ENCODE assay signal across 21 cellular contexts in the genomic region with DNA sequence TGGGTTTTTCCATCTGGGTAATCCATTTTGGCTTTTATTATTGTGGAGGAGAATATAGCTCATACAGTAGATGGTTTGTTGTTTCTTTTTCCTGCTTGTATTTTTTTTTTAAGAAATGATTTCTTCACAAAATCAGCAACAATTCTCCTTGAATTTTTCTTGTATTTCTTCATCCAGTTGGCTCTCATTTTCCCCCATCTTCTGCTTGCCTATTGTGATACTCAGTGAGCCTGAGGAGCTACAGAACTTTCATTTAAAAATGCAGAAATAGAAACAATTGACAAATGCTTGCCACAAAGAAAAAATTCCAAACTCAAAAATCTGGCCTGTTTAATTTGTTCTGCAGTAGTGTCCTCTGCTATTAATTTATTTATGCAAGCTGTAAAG.
A peak's percentile ranks its signal among the peaks of the same experiment; 100 is the strongest.
DNase-seq lines count a peak whose midpoint lies in the region; ATAC-seq, FAIRE-seq and TF ChIP-seq lines count a peak whose summit lies in the region.
"Had no signal": no experiment of that assay in that cellular context is flagged by ENCODE, and none has a peak within 500 bp of the region (broad histone marks: within the 10 kb centered on the region; RNA-seq: fewer than 3 reads in every experiment).

No MANE protein-coding gene starts in this region.

- H3K36me3 ChIP-seq in HEK293 (ENCODE audit: control insufficient read depth in 2 of 2, insufficient read depth in 1 of 2, low read length in 2 of 2) = no peaks in the 10 kb centered on the region
- no peaks in the 10 kb centered on the region for H3K36me3 ChIP-seq in astrocyte (ENCODE audit: insufficient read depth, low read length)
- H3K36me3 ChIP-seq in HepG2 (replicated peaks in 1 of 2; ENCODE audit: control insufficient read depth in 1 of 2, insufficient read depth in 2 of 2, low read length in 2 of 2) = no peaks in the 10 kb centered on the region
- H3K36me3 ChIP-seq: cardiac muscle cell had no signal

- H3K36me3 Mint-ChIP-seq in astrocyte (ENCODE audit: low read depth, unreplicated experiment) (no peaks in the 10 kb centered on the region), mesothelial cell of epicardium (peaks cover 5% of the 10 kb centered on the region)

- TF ChIP-seq CTCF in A549 (IDR thresholded peaks at IDR 0.05) (no peak), HEK293 (tag by site-specific recombination; IDR thresholded peaks at IDR 0.05) (no peak), astrocyte (IDR thresholded peaks at IDR 0.05; ENCODE audit: insufficient read depth, low read depth, low read length) (no peak), mesothelial cell of epicardium (IDR thresholded peaks at IDR 0.05; ENCODE audit: unreplicated experiment) (no peak), HepG2 (CRISPR knock-in tag; IDR thresholded peaks at IDR 0.05) (no peak)

- no peak for ATAC-seq in A549
- no peak for ATAC-seq in GM18909 (IDR thresholded peaks at IDR 0.05; ENCODE audit: poor library complexity, unreplicated experiment)
- no peak for ATAC-seq in HepG2

- H3K27me3 ChIP-seq in astrocyte (ENCODE audit: insufficient read depth, low read length) (no peaks in the 10 kb centered on the region), HepG2 (ENCODE audit: control insufficient read depth in 1 of 2, insufficient read depth in 2 of 2, low read length in 2 of 2) (no peaks in the 10 kb centered on the region)
- H3K27me3 ChIP-seq: cardiac muscle cell had no signal

- no peak overlapping the region for H3K4me3 Mint-ChIP-seq in astrocyte (ENCODE audit: unreplicated experiment)
- H3K4me3 Mint-ChIP-seq in mesothelial cell of epicardium = no peak overlapping the region
- H3K4me3 Mint-ChIP-seq: activated CD4-positive, alpha-beta T cell treated with anti-CD3 and anti-CD28 coated beads for 36 hours; activated naive CD4-positive, alpha-beta T cell treated with anti-CD3 and anti-CD28 coated beads for 36 hours; stimulated activated naive CD8-positive, alpha-beta T cell treated with anti-CD3 and anti-CD28 coated beads, Interleukin-15, Interleukin-2, amounts not matched to agents 100 ng/mL and 50 ng/mL, for 24 hours had no signal

- FAIRE-seq in A549 (lab: Jason Lieb, UNC) (no peak), astrocyte (lab: Jason Lieb, UNC) (no peak), HepG2 (lab: Jason Lieb, UNC) (no peak)
- FAIRE-seq: GM12891, islet of Langerhans had no signal

- TF ChIP-seq RAD21 in A549 (conservative IDR thresholded peaks at IDR 0.05 in 1 of 2, IDR thresholded peaks at IDR 0.05 in 1 of 2) = no peak
- no peak for TF ChIP-seq RAD21 in HepG2 (CRISPR knock-in tag; IDR thresholded peaks at IDR 0.05)

- H3K4me2 ChIP-seq in A549 = peak overlapping the region; percentile 65
- peak overlapping the region; percentile 77 for H3K4me2 ChIP-seq in astrocyte (ENCODE audit: low read length)
- no peak overlapping the region for H3K4me2 ChIP-seq in HepG2 (ENCODE audit: low read depth, low read length)

- DNase-seq in A549 (ENCODE audit: low read depth in 1 of 2, low spot score in 1 of 2) = no peak
- DNase-seq in astrocyte (ENCODE audit: low read depth) = no peak
- DNase-seq in mesothelial cell of epicardium (ENCODE audit: low spot score in 2 of 2, unreplicated experiment in 2 of 2) = no peak
- DNase-seq in hippocampal formation (lab: John Stamatoyannopoulos, UW) = no peak
- no peak for DNase-seq in HepG2 (ENCODE audit: low spot score)
- no peak for DNase-seq in SKM-1 (lab: John Stamatoyannopoulos, UW; ENCODE audit: unreplicated experiment)
- DNase-seq: activated CD4-positive, alpha-beta T cell treated with anti-CD3 and anti-CD28 coated beads for 36 hours; activated CD8-positive, alpha-beta memory T cell treated with anti-CD3 and anti-CD28 coated beads, Interleukin-2, amount 50 U/mL, for 48 hours; activated naive CD4-positive, alpha-beta T cell treated with anti-CD3 and anti-CD28 coated beads for 36 hours; COR-L47; GOT3; midbrain; NCI-H1048; nucleus accumbens; RPMI8226 had no signal

- peak overlapping the region; percentile 1 to 41; a peak in 2 of 6 replicates for H3K27ac ChIP-seq in A549
- peak overlapping the region; percentile 5; the same call in 1 of the 2 replicates for H3K27ac ChIP-seq in HEK293 (ENCODE audit: extremely low read depth, low read depth, low read length)
- peak overlapping the region; percentile 50 for H3K27ac ChIP-seq in astrocyte (ENCODE audit: low read depth, low read length)
- H3K27ac ChIP-seq in HepG2 (ENCODE audit: extremely low read length, insufficient read depth, low read length) = no peak overlapping the region
- H3K27ac ChIP-seq: cardiac muscle cell had no signal

- in situ Hi-C loops in HepG2 (cut with HindIII; ENCODE audit: extremely low pct_ligation_motif_present, low pct_unique_long_range_greater_than_20kb) = no loop called here

- H2AFZ ChIP-seq in astrocyte (ENCODE audit: low read depth, low read length) = no peak overlapping the region
- no peak overlapping the region for H2AFZ ChIP-seq in HepG2 (ENCODE audit: low read length)

- peaks cover 3% of the 10 kb centered on the region for H3K9me3 Mint-ChIP-seq in astrocyte (ENCODE audit: unreplicated experiment)
- H3K9me3 Mint-ChIP-seq in mesothelial cell of epicardium = no peaks in the 10 kb centered on the region
- H3K9me3 Mint-ChIP-seq: activated naive CD4-positive, alpha-beta T cell treated with anti-CD3 and anti-CD28 coated beads for 36 hours; stimulated activated naive CD8-positive, alpha-beta T cell treated with anti-CD3 and anti-CD28 coated beads, Interleukin-15, Interleukin-2, amounts not matched to agents 100 ng/mL and 50 ng/mL, for 24 hours had no signal

- TF ChIP-seq EP300 in A549 (IDR thresholded peaks at IDR 0.05) = no peak
- no peak for TF ChIP-seq EP300 in HepG2 (IDR thresholded peaks at IDR 0.05; ENCODE audit: low read depth in 2 of 2, low read length in 2 of 2)
- no peak for TF ChIP-seq EP300 in HepG2 (CRISPR knock-in tag; IDR thresholded peaks at IDR 0.05; ENCODE audit: borderline replicate concordance)

- TF ChIP-seq POLR2A in A549 (IDR thresholded peaks at IDR 0.05; ENCODE audit: low read length) (no peak), HepG2 (IDR thresholded peaks at IDR 0.05; ENCODE audit: insufficient read depth in 1 of 2, low read depth in 2 of 2, low read length in 2 of 2) (no peak)

- H3K79me2 ChIP-seq in astrocyte (ENCODE audit: insufficient read depth, low read length) (peaks cover 8% of the 10 kb centered on the region), HepG2 (ENCODE audit: insufficient read depth, low read length) (no peaks in the 10 kb centered on the region)

- H3K4me1 ChIP-seq in A549 (peaks cover 35% of the 10 kb centered on the region), HEK293 (ENCODE audit: control insufficient read depth, insufficient read depth, low read length) (peaks cover 34% of the 10 kb centered on the region), astrocyte (ENCODE audit: insufficient read depth, low read length) (peaks cover 7% of the 10 kb centered on the region), HepG2 (ENCODE audit: insufficient read depth, low read length) (peaks cover 23% of the 10 kb centered on the region)

- POLR2A ChIA-PET in A549 (lab: Yijun Ruan, JAX) = no interaction called here
- POLR2A ChIA-PET in HEK293 (lab: Yijun Ruan, JAX) = no interaction called here
- POLR2A ChIA-PET in HepG2 (lab: Yijun Ruan, JAX) = no interaction called here

- CTCF ChIA-PET in A549 (lab: Yijun Ruan, JAX) = interaction anchor here (0.7 to 1.1 kb wide), 2 partner anchors 91 to 486 kb away, joined by 3 read pairs; no protein-coding TSS in a partner anchor
- CTCF ChIA-PET in HEK293 (lab: Yijun Ruan, JAX) = interaction anchor here (0.8 kb wide), 1 partner anchor 115 kb away, joined by 3 read pairs; no protein-coding TSS in a partner anchor
- CTCF ChIA-PET in HepG2 (lab: Yijun Ruan, JAX; ENCODE audit: low intra/inter-chr PET ratio, low total read pairs) = no interaction called here

- H3K27ac Mint-ChIP-seq in astrocyte (ENCODE audit: unreplicated experiment) = peak overlapping the region; percentile 88
- peak overlapping the region; percentile 85 for H3K27ac Mint-ChIP-seq in mesothelial cell of epicardium
- H3K27ac Mint-ChIP-seq: activated CD4-positive, alpha-beta T cell treated with anti-CD3 and anti-CD28 coated beads for 36 hours; activated naive CD4-positive, alpha-beta T cell treated with anti-CD3 and anti-CD28 coated beads for 36 hours; stimulated activated naive CD8-positive, alpha-beta T cell treated with anti-CD3 and anti-CD28 coated beads, Interleukin-15, Interleukin-2, amounts not matched to agents 100 ng/mL and 50 ng/mL, for 24 hours had no signal

- H3K4me1 Mint-ChIP-seq in astrocyte (ENCODE audit: low read depth, unreplicated experiment) = peaks cover 9% of the 10 kb centered on the region
- H3K4me1 Mint-ChIP-seq in mesothelial cell of epicardium = peaks cover 26% of the 10 kb centered on the region

- H3K9me3 ChIP-seq in A549 (no peaks in the 10 kb centered on the region), HEK293 (ENCODE audit: control insufficient read depth, insufficient read depth, low read depth, low read length) (no peaks in the 10 kb centered on the region), astrocyte (ENCODE audit: insufficient read depth, low read depth, low read length) (no peaks in the 10 kb centered on the region), HepG2 (ENCODE audit: low read length) (no peaks in the 10 kb centered on the region)

- intact Hi-C loops in HepG2 (cut with micrococcal nuclease; ENCODE audit: unreplicated experiment) = no loop called here

- BruUV-seq in HepG2 (replicated peaks; lab: Mats Ljungman, UMichigan) = no TSS peak

- H3K27me3 Mint-ChIP-seq in astrocyte (ENCODE audit: low read depth, unreplicated experiment) (no peaks in the 10 kb centered on the region), mesothelial cell of epicardium (ENCODE audit: low read depth) (no peaks in the 10 kb centered on the region)
- H3K27me3 Mint-ChIP-seq: activated CD4-positive, alpha-beta T cell treated with anti-CD3 and anti-CD28 coated beads for 36 hours; stimulated activated naive CD8-positive, alpha-beta T cell treated with anti-CD3 and anti-CD28 coated beads, Interleukin-15, Interleukin-2, amounts not matched to agents 100 ng/mL and 50 ng/mL, for 24 hours had no signal

- no peaks in the 10 kb centered on the region for H4K20me1 ChIP-seq in astrocyte (ENCODE audit: insufficient read depth, low read length)
- H4K20me1 ChIP-seq in HepG2 (ENCODE audit: insufficient read depth, low read length) = no peaks in the 10 kb centered on the region

- H3K4me3 ChIP-seq in A549 = no peak overlapping the region
- no peak overlapping the region for H3K4me3 ChIP-seq in HEK293 (ENCODE audit: low read depth, low read length)
- peak overlapping the region; percentile 20 for H3K4me3 ChIP-seq in astrocyte (ENCODE audit: insufficient read depth, low read depth, low read length)
- H3K4me3 ChIP-seq in HepG2 (replicated peaks in 1 of 3; ENCODE audit: insufficient read depth in 1 of 3, low read depth in 2 of 3, low read length in 3 of 3) = no peak overlapping the region
- H3K4me3 ChIP-seq: cardiac muscle cell had no signal

- peak overlapping the region; percentile 62 for H3K9ac ChIP-seq in astrocyte (ENCODE audit: low read length)
- no peak overlapping the region for H3K9ac ChIP-seq in HepG2 (ENCODE audit: insufficient read depth, low read depth, low read length)

TF ChIP-seq in A549, 52 proteins besides CTCF, POLR2A, EP300 and RAD21 (continues in another document):
- TF ChIP-seq CBX2 (IDR thresholded peaks at IDR 0.05; ENCODE audit: borderline replicate concordance, low read depth) = no peak

TF ChIP-seq in HEK293, 187 proteins besides CTCF, POLR2A, EP300 and RAD21 (continues in another document):
- TF ChIP-seq ZNF10 (tag by site-specific recombination; IDR thresholded peaks at IDR 0.05) = no peak
